Comparison of ENCODE assay signal across 21 cellular contexts in the genomic region with DNA sequence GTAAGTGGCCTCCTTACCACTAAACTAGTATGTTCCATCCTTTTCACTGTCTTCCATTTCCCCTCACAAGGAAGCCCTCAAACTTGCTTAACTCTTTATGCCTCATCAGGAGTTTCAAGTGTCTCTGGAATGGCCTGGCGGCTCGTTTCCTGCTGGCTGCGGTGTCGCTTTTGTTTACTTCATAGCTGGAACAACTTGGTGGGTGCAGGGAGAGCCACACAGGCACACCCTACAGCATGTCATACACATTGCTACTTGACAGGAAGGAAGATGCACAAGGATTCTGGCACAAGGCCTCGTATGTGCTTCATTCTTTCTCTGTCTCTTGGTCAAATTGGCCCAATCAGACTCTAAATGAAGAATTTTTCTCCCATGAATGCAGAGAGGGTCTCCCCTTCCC.
"Had no signal": no experiment of that assay in that cellular context is flagged by ENCODE, and none has a peak within 500 bp of the region (broad histone marks: within the 10 kb centered on the region; RNA-seq: fewer than 3 reads in every experiment).

No MANE protein-coding gene starts in this region.

- DNase-seq: activated CD4-positive, alpha-beta T cell treated with anti-CD3 and anti-CD28 coated beads, Interleukin-2, amount 50 U/mL, for 1 hour; activated gamma-delta T cell treated with Interleukin-2 at 50 U/mL for 16 hours; activated T-cell treated with anti-CD3 and anti-CD28 coated beads, Interleukin-2, amount 50 U/mL, for 72 hours; amygdala; body of pancreas; caudate nucleus; left ventricle myocardium inferior; mesendoderm; right cardiac atrium; SHP77 treated with DMSO at 0.1 percent for 48 hours; stimulated activated CD4-positive, alpha-beta T cell treated with anti-CD3 and anti-CD28 coated beads, Interleukin-15, amount 100 ng/mL, for 24 hours; stimulated activated CD4-positive, alpha-beta T cell treated with anti-CD3 and anti-CD28 coated beads, Interleukin-4, amount 100 ng/mL, for 1 hour; stimulated activated naive B cell treated with anti-CD40 and anti-IgM and Interleukin-4, amounts not matched to agents 10 μg/mL and 1 μg/mL and 100 μg/mL, for 72 hours; trophoblast cell had no signal

- H3K9me3 ChIP-seq: body of pancreas, esophagus muscularis mucosa, left ventricle myocardium inferior, prostate gland had no signal

- H3K4me3 ChIP-seq: body of pancreas, esophagus muscularis mucosa, hepatocyte, left ventricle myocardium inferior, prostate gland, skin epidermis had no signal

- H2AFZ ChIP-seq: hepatocyte had no signal

- H3K36me3 ChIP-seq: esophagus muscularis mucosa, left ventricle myocardium inferior, prostate gland had no signal

- ATAC-seq: body of pancreas; right cardiac atrium; SK-N-SH treated with all-trans-retinoic acid at 6 μM for 48 hours; stimulated activated naive B cell treated with anti-CD40 and anti-IgM and Interleukin-4, amounts not matched to agents 10 μg/mL and 1 μg/mL and 100 μg/mL, for 72 hours; WTC11 had no signal

- H3K4me2 ChIP-seq: hepatocyte had no signal

- H3K36me3 Mint-ChIP-seq: stimulated activated naive B cell treated with anti-CD40 and anti-IgM and Interleukin-4, amounts not matched to agents 10 μg/mL and 1 μg/mL and 100 μg/mL, for 72 hours; WTC11 had no signal

- H3K9me3 Mint-ChIP-seq: activated T-cell treated with anti-CD3 and anti-CD28 coated beads, Interleukin-2, amount 50 U/mL, for 72 hours; nephron; stimulated activated naive B cell treated with anti-CD40 and anti-IgM and Interleukin-4, amounts not matched to agents 10 μg/mL and 1 μg/mL and 100 μg/mL, for 72 hours; WTC11 had no signal

- H3K4me1 ChIP-seq: prostate gland had no signal

- H3K27me3 ChIP-seq: body of pancreas, esophagus muscularis mucosa, hepatocyte had no signal

- H3K27ac Mint-ChIP-seq: activated T-cell treated with anti-CD3 and anti-CD28 coated beads, Interleukin-2, amount 50 U/mL, for 72 hours; nephron; stimulated activated naive B cell treated with anti-CD40 and anti-IgM and Interleukin-4, amounts not matched to agents 10 μg/mL and 1 μg/mL and 100 μg/mL, for 72 hours; WTC11 had no signal

- H3K4me3 Mint-ChIP-seq: activated T-cell treated with anti-CD3 and anti-CD28 coated beads, Interleukin-2, amount 50 U/mL, for 72 hours; nephron; stimulated activated naive B cell treated with anti-CD40 and anti-IgM and Interleukin-4, amounts not matched to agents 10 μg/mL and 1 μg/mL and 100 μg/mL, for 72 hours; WTC11 had no signal

- H3K27ac ChIP-seq: esophagus muscularis mucosa, hepatocyte, left ventricle myocardium inferior, prostate gland had no signal
